Comparison of ENCODE assay signal across 1 cellular context in genomic region chr4:75671802-75672421, GRCh38.
TF ChIP-seq lines count a peak whose summit lies in the region.

No MANE protein-coding gene starts in this region.

TF ChIP-seq in GM23338, 12 proteins besides CTCF, POLR2A, EP300 and RAD21 (continued from another document):
- TF ChIP-seq, protein P1, sequence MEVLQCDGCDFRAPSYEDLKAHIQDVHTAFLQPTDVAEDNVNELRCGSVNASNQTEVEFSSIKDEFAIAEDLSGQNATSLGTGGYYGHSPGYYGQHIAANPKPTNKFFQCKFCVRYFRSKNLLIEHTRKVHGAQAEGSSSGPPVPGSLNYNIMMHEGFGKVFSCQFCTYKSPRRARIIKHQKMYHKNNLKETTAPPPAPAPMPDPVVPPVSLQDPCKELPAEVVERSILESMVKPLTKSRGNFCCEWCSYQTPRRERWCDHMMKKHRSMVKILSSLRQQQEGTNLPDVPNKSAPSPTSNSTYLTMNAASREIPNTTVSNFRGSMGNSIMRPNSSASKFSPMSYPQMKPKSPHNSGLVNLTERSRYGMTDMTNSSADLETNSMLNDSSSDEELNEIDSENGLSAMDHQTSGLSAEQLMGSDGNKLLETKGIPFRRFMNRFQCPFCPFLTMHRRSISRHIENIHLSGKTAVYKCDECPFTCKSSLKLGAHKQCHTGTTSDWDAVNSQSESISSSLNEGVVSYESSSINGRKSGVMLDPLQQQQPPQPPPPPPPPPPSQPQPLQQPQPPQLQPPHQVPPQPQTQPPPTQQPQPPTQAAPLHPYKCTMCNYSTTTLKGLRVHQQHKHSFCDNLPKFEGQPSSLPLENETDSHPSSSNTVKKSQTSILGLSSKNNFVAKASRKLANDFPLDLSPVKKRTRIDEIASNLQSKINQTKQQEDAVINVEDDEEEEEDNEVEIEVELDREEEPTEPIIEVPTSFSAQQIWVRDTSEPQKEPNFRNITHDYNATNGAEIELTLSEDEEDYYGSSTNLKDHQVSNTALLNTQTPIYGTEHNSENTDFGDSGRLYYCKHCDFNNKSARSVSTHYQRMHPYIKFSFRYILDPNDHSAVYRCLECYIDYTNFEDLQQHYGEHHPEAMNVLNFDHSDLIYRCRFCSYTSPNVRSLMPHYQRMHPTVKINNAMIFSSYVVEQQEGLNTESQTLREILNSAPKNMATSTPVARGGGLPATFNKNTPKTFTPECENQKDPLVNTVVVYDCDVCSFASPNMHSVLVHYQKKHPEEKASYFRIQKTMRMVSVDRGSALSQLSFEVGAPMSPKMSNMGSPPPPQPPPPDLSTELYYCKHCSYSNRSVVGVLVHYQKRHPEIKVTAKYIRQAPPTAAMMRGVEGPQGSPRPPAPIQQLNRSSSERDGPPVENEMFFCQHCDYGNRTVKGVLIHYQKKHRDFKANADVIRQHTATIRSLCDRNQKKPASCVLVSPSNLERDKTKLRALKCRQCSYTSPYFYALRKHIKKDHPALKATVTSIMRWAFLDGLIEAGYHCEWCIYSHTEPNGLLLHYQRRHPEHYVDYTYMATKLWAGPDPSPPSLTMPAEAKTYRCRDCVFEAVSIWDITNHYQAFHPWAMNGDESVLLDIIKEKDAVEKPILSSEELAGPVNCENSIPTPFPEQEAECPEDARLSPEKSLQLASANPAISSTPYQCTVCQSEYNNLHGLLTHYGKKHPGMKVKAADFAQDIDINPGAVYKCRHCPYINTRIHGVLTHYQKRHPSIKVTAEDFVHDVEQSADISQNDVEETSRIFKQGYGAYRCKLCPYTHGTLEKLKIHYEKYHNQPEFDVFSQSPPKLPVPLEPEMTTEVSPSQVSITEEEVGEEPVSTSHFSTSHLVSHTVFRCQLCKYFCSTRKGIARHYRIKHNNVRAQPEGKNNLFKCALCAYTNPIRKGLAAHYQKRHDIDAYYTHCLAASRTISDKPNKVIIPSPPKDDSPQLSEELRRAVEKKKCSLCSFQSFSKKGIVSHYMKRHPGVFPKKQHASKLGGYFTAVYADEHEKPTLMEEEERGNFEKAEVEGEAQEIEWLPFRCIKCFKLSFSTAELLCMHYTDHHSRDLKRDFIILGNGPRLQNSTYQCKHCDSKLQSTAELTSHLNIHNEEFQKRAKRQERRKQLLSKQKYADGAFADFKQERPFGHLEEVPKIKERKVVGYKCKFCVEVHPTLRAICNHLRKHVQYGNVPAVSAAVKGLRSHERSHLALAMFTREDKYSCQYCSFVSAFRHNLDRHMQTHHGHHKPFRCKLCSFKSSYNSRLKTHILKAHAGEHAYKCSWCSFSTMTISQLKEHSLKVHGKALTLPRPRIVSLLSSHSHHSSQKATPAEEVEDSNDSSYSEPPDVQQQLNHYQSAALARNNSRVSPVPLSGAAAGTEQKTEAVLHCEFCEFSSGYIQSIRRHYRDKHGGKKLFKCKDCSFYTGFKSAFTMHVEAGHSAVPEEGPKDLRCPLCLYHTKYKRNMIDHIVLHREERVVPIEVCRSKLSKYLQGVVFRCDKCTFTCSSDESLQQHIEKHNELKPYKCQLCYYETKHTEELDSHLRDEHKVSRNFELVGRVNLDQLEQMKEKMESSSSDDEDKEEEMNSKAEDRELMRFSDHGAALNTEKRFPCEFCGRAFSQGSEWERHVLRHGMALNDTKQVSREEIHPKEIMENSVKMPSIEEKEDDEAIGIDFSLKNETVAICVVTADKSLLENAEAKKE (CRISPR knock-in tag; IDR thresholded peaks at IDR 0.05) = no peak
